Comparison of ENCODE assay signal across 21 cellular contexts in genomic region chr10:84842593-84842992, GRCh38.
A peak's percentile ranks its signal among the peaks of the same experiment; 100 is the strongest.
DNase-seq lines count a peak whose midpoint lies in the region; ATAC-seq and TF ChIP-seq lines count a peak whose summit lies in the region.
"Had no signal": no experiment of that assay in that cellular context is flagged by ENCODE, and none has a peak within 500 bp of the region (broad histone marks: within the 10 kb centered on the region; RNA-seq: fewer than 3 reads in every experiment).

No MANE protein-coding gene starts in this region.

- H4K20me1 ChIP-seq in SK-N-SH (ENCODE audit: insufficient read depth), result no peaks in the 10 kb centered on the region
- H4K20me1 ChIP-seq: BLaER1 had no signal

- H3K36me3 Mint-ChIP-seq in endodermal cell (ENCODE audit: low read depth), result no peaks in the 10 kb centered on the region
- H3K36me3 Mint-ChIP-seq in T-helper 2 cell treated with Interferon-gamma antibody and Interleukin-4, amounts not matched to agents 5 μg/mL and 100 μg/mL, for 36 hours (ENCODE audit: low read depth), result no peaks in the 10 kb centered on the region
- H3K36me3 Mint-ChIP-seq: CD4-positive, alpha-beta memory T cell had no signal

- H3K9ac ChIP-seq in SK-N-SH (no peak overlapping the region), endodermal cell (ENCODE audit: extremely low read depth, low read length, poor library complexity, severe bottlenecking) (no peak overlapping the region)
- H3K9ac ChIP-seq: BLaER1 had no signal

- no peaks in the 10 kb centered on the region for H3K27me3 ChIP-seq in SK-N-SH (ENCODE audit: insufficient read depth)
- no peaks in the 10 kb centered on the region for H3K27me3 ChIP-seq in endodermal cell (ENCODE audit: control insufficient read depth, insufficient read depth, low read length, poor library complexity, severe bottlenecking)
- H3K27me3 ChIP-seq: BLaER1, SJCRH30 had no signal

- no peak overlapping the region for H3K4me2 ChIP-seq in SK-N-SH
- H3K4me2 ChIP-seq: BLaER1 had no signal

- TF ChIP-seq EP300 in SK-N-SH (IDR thresholded peaks at IDR 0.05; ENCODE audit: borderline replicate concordance in 1 of 2, low read depth in 1 of 2, low read length in 1 of 2), result no peak

- no peaks in the 10 kb centered on the region for H3K9me3 ChIP-seq in SK-N-SH
- H3K9me3 ChIP-seq in endodermal cell (ENCODE audit: control insufficient read depth, low read length), result no peaks in the 10 kb centered on the region
- H3K9me3 ChIP-seq: BLaER1, Caco-2, SJCRH30 had no signal

- no peak for TF ChIP-seq CTCF in SK-N-SH (IDR thresholded peaks at IDR 0.05)
- peak; percentile 21 for TF ChIP-seq CTCF in endodermal cell (conservative IDR thresholded peaks at IDR 0.05)

- H3F3A ChIP-seq in SK-N-SH (replicated peaks; ENCODE audit: insufficient read depth), result no peaks in the 10 kb centered on the region

- CTCF ChIA-PET in SK-N-SH (lab: Yijun Ruan, JAX), result interaction anchor here (0.7 kb wide), 1 partner anchor 34 kb away, joined by 3 read pairs; no protein-coding TSS in a partner anchor

- H2AFZ ChIP-seq in SK-N-SH (ENCODE audit: low read depth), result no peak overlapping the region

- no peaks in the 10 kb centered on the region for H3K9me2 ChIP-seq in SK-N-SH

- H3K4me1 Mint-ChIP-seq in endodermal cell, result peaks cover 45% of the 10 kb centered on the region
- no peaks in the 10 kb centered on the region for H3K4me1 Mint-ChIP-seq in T-helper 2 cell treated with Interferon-gamma antibody and Interleukin-4, amounts not matched to agents 5 μg/mL and 100 μg/mL, for 36 hours (ENCODE audit: low read depth)
- H3K4me1 Mint-ChIP-seq: CD4-positive, alpha-beta memory T cell had no signal

- DNase-seq in SK-N-SH (no peak), D341Med (ENCODE audit: low spot score) (peak; percentile 21), NCI-H1694 treated with DMSO at 0.1 percent for 48 hours (lab: John Stamatoyannopoulos, UW) (peak; percentile 27), endodermal cell (no peak), SIG-M5 treated with dmso at 0.1 percent for 504 hours (lab: John Stamatoyannopoulos, UW; ENCODE audit: unreplicated experiment) (no peak)
- DNase-seq in T-helper 2 cell treated with Interferon-gamma antibody and Interleukin-4, amounts not matched to agents 5 μg/mL and 100 μg/mL, for 36 hours (ENCODE audit: low spot score), result no peak
- DNase-seq: Caco-2; CD4-positive, alpha-beta memory T cell; DMS79 treated with DMSO at 0.1 percent for 48 hours; H7; Kasumi-1; NCI-H187; NCI-H2107; NCI-H526 treated with DMSO at 0.1 percent for 48 hours; SJCRH30 had no signal

- H3K4me3 Mint-ChIP-seq in endodermal cell, result no peak overlapping the region
- H3K4me3 Mint-ChIP-seq in T-helper 2 cell treated with Interferon-gamma antibody and Interleukin-4, amounts not matched to agents 5 μg/mL and 100 μg/mL, for 36 hours, result no peak overlapping the region
- H3K4me3 Mint-ChIP-seq: CD4-positive, alpha-beta memory T cell; T-helper 1 cell treated with Interleukin-12 subunit alpha and Interleukin-12 subunit beta and Interleukin-4 antibody, amounts not matched to agents 30 μg/mL and 1 μg/mL, for 36 hours had no signal

- ATAC-seq in SK-N-SH treated with all-trans-retinoic acid at 6 μM for 48 hours (no peak), GM21576 (IDR thresholded peaks at IDR 0.05; ENCODE audit: unreplicated experiment) (no peak)
- ATAC-seq: GM12878, Panc1 had no signal

- POLR2A ChIA-PET in SK-N-SH (lab: Yijun Ruan, JAX), result no interaction called here

- no peaks in the 10 kb centered on the region for H3K36me3 ChIP-seq in SK-N-SH (replicated peaks in 1 of 2; ENCODE audit: control insufficient read depth in 1 of 2, insufficient read depth in 2 of 2, low read length in 1 of 2)
- no peaks in the 10 kb centered on the region for H3K36me3 ChIP-seq in endodermal cell (ENCODE audit: control insufficient read depth, insufficient read depth, low read length)
- H3K36me3 ChIP-seq: BLaER1, SJCRH30 had no signal

- no peaks in the 10 kb centered on the region for H3K9me3 Mint-ChIP-seq in endodermal cell
- no peaks in the 10 kb centered on the region for H3K9me3 Mint-ChIP-seq in T-helper 2 cell treated with Interferon-gamma antibody and Interleukin-4, amounts not matched to agents 5 μg/mL and 100 μg/mL, for 36 hours
- H3K9me3 Mint-ChIP-seq: CD4-positive, alpha-beta memory T cell; T-helper 1 cell treated with Interleukin-12 subunit alpha and Interleukin-12 subunit beta and Interleukin-4 antibody, amounts not matched to agents 30 μg/mL and 1 μg/mL, for 36 hours had no signal

- no peak overlapping the region for H3K27ac Mint-ChIP-seq in endodermal cell
- H3K27ac Mint-ChIP-seq in T-helper 2 cell treated with Interferon-gamma antibody and Interleukin-4, amounts not matched to agents 5 μg/mL and 100 μg/mL, for 36 hours, result no peak overlapping the region
- H3K27ac Mint-ChIP-seq: CD4-positive, alpha-beta memory T cell; T-helper 1 cell treated with Interleukin-12 subunit alpha and Interleukin-12 subunit beta and Interleukin-4 antibody, amounts not matched to agents 30 μg/mL and 1 μg/mL, for 36 hours had no signal

- H3K79me2 ChIP-seq in SK-N-SH (ENCODE audit: insufficient read depth), result no peaks in the 10 kb centered on the region

- peaks cover 0 to 15% of the 10 kb centered on the region in 2 experiments; a peak in 1 of 4 replicates for H3K4me1 ChIP-seq in SK-N-SH (ENCODE audit: control insufficient read depth in 1 of 2, insufficient read depth in 2 of 2, low read depth in 1 of 2, low read length in 1 of 2)
- no peaks in the 10 kb centered on the region for H3K4me1 ChIP-seq in endodermal cell (ENCODE audit: control insufficient read depth, insufficient read depth, low read length)
- H3K4me1 ChIP-seq: BLaER1, Caco-2, SJCRH30 had no signal

- TF ChIP-seq RAD21 in SK-N-SH (IDR thresholded peaks at IDR 0.05; ENCODE audit: low read length), result no peak

- H3K4me3 ChIP-seq in SK-N-SH (ENCODE audit: low read depth in 2 of 2, low read length in 1 of 2) (no peak overlapping the region), endodermal cell (ENCODE audit: low read length) (no peak overlapping the region)
- H3K4me3 ChIP-seq: BLaER1, GM12878, SJCRH30 had no signal

- peaks cover 3% of the 10 kb centered on the region for H3K27me3 Mint-ChIP-seq in endodermal cell (ENCODE audit: insufficient read depth)
- H3K27me3 Mint-ChIP-seq in T-helper 2 cell treated with Interferon-gamma antibody and Interleukin-4, amounts not matched to agents 5 μg/mL and 100 μg/mL, for 36 hours (ENCODE audit: low read depth), result no peaks in the 10 kb centered on the region

- H3K27ac ChIP-seq in SK-N-SH (ENCODE audit: low read depth in 2 of 2, low read length in 1 of 2), result no peak overlapping the region
- H3K27ac ChIP-seq in endodermal cell (ENCODE audit: low read depth, low read length), result no peak overlapping the region
- H3K27ac ChIP-seq: BLaER1, SJCRH30 had no signal

TF ChIP-seq in SK-N-SH treated with all-trans-retinoic acid at 6 μM for 48 hours, 23 proteins besides CTCF, POLR2A, EP300 and RAD21:
- TF ChIP-seq SNAI2 (CRISPR knock-in tag; IDR thresholded peaks at IDR 0.05) (no peak), ISL1 (CRISPR knock-in tag; IDR thresholded peaks at IDR 0.05) (peak; percentile 70)
TF ChIP-seq in SK-N-SH treated with all-trans-retinoic acid at 6 μM for 48 hours: peak in this region for 1.

TF ChIP-seq in SK-N-SH, 30 proteins besides CTCF, POLR2A, EP300 and RAD21 (continues in another document):
- TF ChIP-seq SMC3 (IDR thresholded peaks at IDR 0.05; ENCODE audit: low read depth, low read length) (no peak), PBX3 (IDR thresholded peaks at IDR 0.05) (no peak), MXI1 (IDR thresholded peaks at IDR 0.05; ENCODE audit: low read depth, low read length) (no peak), TCF12 (IDR thresholded peaks at IDR 0.05) (no peak), USF2 (IDR thresholded peaks at IDR 0.05; ENCODE audit: borderline replicate concordance, low read depth, low read length) (no peak), CHD2 (IDR thresholded peaks at IDR 0.05; ENCODE audit: low read length, partially characterized antibody) (no peak), GATA2 (CRISPR knock-in tag; IDR thresholded peaks at IDR 0.05) (no peak), ZBTB33 (IDR thresholded peaks at IDR 0.05; ENCODE audit: borderline replicate concordance, low read depth) (no peak), FOXJ3 (CRISPR knock-in tag; IDR thresholded peaks at IDR 0.05) (no peak), RFX5 (IDR thresholded peaks at IDR 0.05; ENCODE audit: low read length) (no peak)

Comparison
In these comparisons a context has a peak if more than half of its experiments do, and no peak if none do; other contexts are left out.
1. DNase-seq: peak in D341Med (single experiment) and NCI-H1694 treated with DMSO at 0.1 percent for 48 hours (single experiment); none in SK-N-SH (single experiment), endodermal cell (single experiment), T-helper 2 cell treated with Interferon-gamma antibody and Interleukin-4, amounts not matched to agents 5 μg/mL and 100 μg/mL, for 36 hours (single experiment) and SIG-M5 treated with dmso at 0.1 percent for 504 hours (single experiment).